In the genomic region with DNA sequence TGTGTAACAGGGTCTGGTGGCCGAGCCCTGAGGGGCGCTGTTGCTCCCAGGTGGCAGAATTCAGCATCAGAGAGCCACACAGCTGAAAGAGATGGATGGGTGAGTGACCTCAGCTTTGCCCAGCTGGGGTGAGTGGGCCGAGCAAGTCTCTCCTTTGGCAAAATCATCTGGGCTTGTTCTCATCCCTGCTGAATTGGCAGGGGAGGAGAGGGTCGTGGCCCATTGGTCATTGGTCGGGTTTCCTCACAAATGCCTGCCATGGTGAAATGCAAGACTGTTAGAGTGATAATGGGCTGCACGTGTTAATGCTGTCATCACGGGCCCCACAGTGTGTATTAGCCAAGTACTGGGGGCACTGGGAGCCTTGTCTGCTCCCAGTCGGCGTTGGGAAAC, we compare ENCODE assay signal across 12 cellular contexts. TPM values are rescaled to one million over a fixed set of nuclear protein-coding genes. Genes with fewer than 3 reads are reported as not detected.
DNase-seq lines count a peak whose midpoint lies in the region; ATAC-seq and TF ChIP-seq lines count a peak whose summit lies in the region.
"Had no signal": no experiment of that assay in that cellular context is flagged by ENCODE, and none has a peak within 500 bp of the region (broad histone marks: within the 10 kb centered on the region; RNA-seq: fewer than 3 reads in every experiment).

No MANE protein-coding gene starts in this region.

- no peak overlapping the region for H2AFZ ChIP-seq in mammary epithelial cell (ENCODE audit: low read depth, low read length)

- H3K4me2 ChIP-seq in mammary epithelial cell (ENCODE audit: insufficient read depth, low read depth, low read length) = no peak overlapping the region

- in situ Hi-C loops in mammary epithelial cell (cut with MboI; ENCODE audit: low sequenced_read_pairs in 2 of 2) = no loop called here

- H3K9me3 Mint-ChIP-seq in MCF 10A (ENCODE audit: unreplicated experiment) = no peaks in the 10 kb centered on the region
- H3K9me3 Mint-ChIP-seq: activated naive CD8-positive, alpha-beta T cell treated with anti-CD3 and anti-CD28 coated beads, Interleukin-2, amount 10 ng/mL, durations not matched to agents 7 days and 5 days had no signal

- no peaks in the 10 kb centered on the region for H3K9me3 ChIP-seq in mammary epithelial cell (replicated peaks; ENCODE audit: insufficient read depth, low read length)
- no peaks in the 10 kb centered on the region for H3K9me3 ChIP-seq in vagina

- peak; percentile 13 for ATAC-seq in omental fat pad (ENCODE audit: low FRiP score)

- no peaks in the 10 kb centered on the region for H3K36me3 ChIP-seq in mammary epithelial cell (ENCODE audit: insufficient read depth, low read length)
- H3K36me3 ChIP-seq in vagina = no peaks in the 10 kb centered on the region

- no peak for DNase-seq in MCF 10A (ENCODE audit: unreplicated experiment)
- DNase-seq in mammary epithelial cell = no peak
- DNase-seq in fibroblast of pulmonary artery (ENCODE audit: low read depth) = peak; percentile 67
- DNase-seq in omental fat pad (ENCODE audit: low spot score) = no peak
- DNase-seq in vagina (ENCODE audit: extremely low spot score in 2 of 2) = no peak
- no peak for DNase-seq in HCEC 1CT
- DNase-seq in activated CD4-positive, alpha-beta T cell treated with anti-CD3 and anti-CD28 coated beads for 1 hour = no peak
- DNase-seq in OCI-M1 (lab: John Stamatoyannopoulos, UW) = no peak
- DNase-seq: 8988T; activated naive CD8-positive, alpha-beta T cell treated with anti-CD3 and anti-CD28 coated beads, Interleukin-2, amount 10 ng/mL, durations not matched to agents 7 days and 5 days; DND-41; Kasumi-1 had no signal

- H4K20me1 ChIP-seq in mammary epithelial cell (ENCODE audit: insufficient read depth, low read length) = no peaks in the 10 kb centered on the region

- CTCF ChIA-PET in MCF 10A (lab: Yijun Ruan, JAX) = interaction anchor here (0.9 to 2.9 kb wide), 5 partner anchors 11 to 47 kb away, joined by 3 to 12 read pairs (median 4); no protein-coding TSS in a partner anchor
- CTCF ChIA-PET in mammary epithelial cell (lab: Charles Lee; ENCODE audit: low non-redundant PET) = no interaction called here

- H3K27me3 ChIP-seq in mammary epithelial cell (ENCODE audit: insufficient read depth, low read length) = no peaks in the 10 kb centered on the region
- H3K27me3 ChIP-seq in vagina = no peaks in the 10 kb centered on the region

- H3K79me2 ChIP-seq in mammary epithelial cell (ENCODE audit: insufficient read depth, low read length) = peaks cover 39% of the 10 kb centered on the region

- no peak overlapping the region for H3K4me3 ChIP-seq in mammary epithelial cell (replicated peaks in 1 of 3; ENCODE audit: insufficient read depth in 1 of 3, low read depth in 2 of 3, low read length in 3 of 3)
- H3K4me3 ChIP-seq in fibroblast of pulmonary artery (replicated peaks; ENCODE audit: low read depth, low read length) = no peak overlapping the region
- no peak overlapping the region for H3K4me3 ChIP-seq in vagina

- no peak overlapping the region for H3K4me3 Mint-ChIP-seq in MCF 10A (ENCODE audit: unreplicated experiment)
- H3K4me3 Mint-ChIP-seq: activated naive CD8-positive, alpha-beta T cell treated with anti-CD3 and anti-CD28 coated beads, Interleukin-2, amount 10 ng/mL, durations not matched to agents 7 days and 5 days had no signal

- no peak for TF ChIP-seq POLR2A in vagina (IDR thresholded peaks at IDR 0.05)

- peaks cover 56% of the 10 kb centered on the region for H3K4me1 ChIP-seq in mammary epithelial cell (ENCODE audit: insufficient read depth, low read length)
- H3K4me1 ChIP-seq in vagina = peaks cover 93% of the 10 kb centered on the region

- H3K27me3 Mint-ChIP-seq in MCF 10A (ENCODE audit: insufficient read depth, unreplicated experiment) = no peaks in the 10 kb centered on the region
- H3K27me3 Mint-ChIP-seq: activated naive CD8-positive, alpha-beta T cell treated with anti-CD3 and anti-CD28 coated beads, Interleukin-2, amount 10 ng/mL, durations not matched to agents 7 days and 5 days had no signal

- no peak for TF ChIP-seq CTCF in MCF 10A (IDR thresholded peaks at IDR 0.05; ENCODE audit: unreplicated experiment)
- no peak for TF ChIP-seq CTCF in mammary epithelial cell (conservative IDR thresholded peaks at IDR 0.05 in 1 of 2, IDR thresholded peaks at IDR 0.05 in 1 of 2; ENCODE audit: extremely low read depth in 1 of 2, insufficient read depth in 1 of 2, low read depth in 1 of 2, low read length in 2 of 2)
- TF ChIP-seq CTCF in fibroblast of pulmonary artery (IDR thresholded peaks at IDR 0.05; ENCODE audit: low read length, missing control alignments) = no peak
- TF ChIP-seq CTCF in omental fat pad (IDR thresholded peaks at IDR 0.05) = no peak
- no peak for TF ChIP-seq CTCF in vagina (IDR thresholded peaks at IDR 0.05)

- no peaks in the 10 kb centered on the region for H3K36me3 Mint-ChIP-seq in MCF 10A (ENCODE audit: insufficient read depth, unreplicated experiment)

- peak overlapping the region; percentile 98 for H3K27ac Mint-ChIP-seq in MCF 10A (ENCODE audit: low read depth, unreplicated experiment)
- H3K27ac Mint-ChIP-seq: activated naive CD8-positive, alpha-beta T cell treated with anti-CD3 and anti-CD28 coated beads, Interleukin-2, amount 10 ng/mL, durations not matched to agents 7 days and 5 days had no signal

- intact Hi-C loops in MCF 10A (cut with micrococcal nuclease) (no loop called here), mammary epithelial cell (cut with micrococcal nuclease) (no loop called here), vagina (cut with DNase I) (no loop called here)

- BruUV-seq in MCF 10A (replicated peaks; lab: Mats Ljungman, UMichigan) (no TSS peak), mammary epithelial cell (replicated peaks; lab: Mats Ljungman, UMichigan) (no TSS peak)

- POLR2A ChIA-PET in MCF 10A (lab: Yijun Ruan, JAX) = interaction anchor here (1.2 to 10.0 kb wide), 3 partner anchors 15 to 19 kb away, joined by 3 to 229 read pairs (median 40); a partner anchor contains a TSS

- no peak overlapping the region for H3K27ac ChIP-seq in mammary epithelial cell (ENCODE audit: insufficient read depth, low read depth, low read length)
- H3K27ac ChIP-seq in vagina = peak overlapping the region; percentile 71

- dilution Hi-C loops in mammary epithelial cell (cut with HindIII; ENCODE audit: low sequenced_read_pairs) = loop anchor here (5.0 kb wide), 1 partner anchor 37 kb away; no protein-coding TSS in a partner anchor

- H3K4me1 Mint-ChIP-seq in MCF 10A (ENCODE audit: insufficient read depth, unreplicated experiment) = peaks cover 36% of the 10 kb centered on the region

- 98% methylated on average over 7 of the region's 9 CpGs for WGBS in mammary epithelial cell (ENCODE audit: low coverage, missing lambda C conversion rate)

- H3K9ac ChIP-seq in mammary epithelial cell (ENCODE audit: insufficient read depth, low read length) = no peak overlapping the region

RNA-seq across cellular contexts. Expression of a gene that starts 15.9 kb away (rescaled TPM):
- total RNA-seq in MCF 10A (2022) (47.7 and 55.9 TPM in 2 replicates), mammary epithelial cell (10 to 100 TPM; 35.3 to 47.4 TPM), omental fat pad (100 to 1,000 TPM in 1 of 4 donors, 10 to 100 TPM in 3; 53.3 to 110 (median 68.6) TPM), vagina (33.6 TPM)
- 29.6 TPM for polyA plus RNA-seq in mammary epithelial cell
- polyA minus RNA-seq in mammary epithelial cell = 207 TPM
